18 cellular contexts compared by ENCODE assay signal in genomic region chr6:106244931-106245330, GRCh38.
DNase-seq lines count a peak whose midpoint lies in the region; ATAC-seq and TF ChIP-seq lines count a peak whose summit lies in the region.
"Had no signal": no experiment of that assay in that cellular context is flagged by ENCODE, and none has a peak within 500 bp of the region (broad histone marks: within the 10 kb centered on the region; RNA-seq: fewer than 3 reads in every experiment).

No MANE protein-coding gene starts in this region.

- TF ChIP-seq CTCF in natural killer cell (IDR thresholded peaks at IDR 0.05), result no peak

- no peaks in the 10 kb centered on the region for H3K9me3 Mint-ChIP-seq in natural killer cell
- H3K9me3 Mint-ChIP-seq: activated naive CD4-positive, alpha-beta T cell treated with anti-CD3 and anti-CD28 coated beads, Interleukin-2, amount 50 U/mL, for 72 hours; neural progenitor cell had no signal

- in situ Hi-C loops in ACHN (cut with HindIII; ENCODE audit: low pct_ligation_motif_present, low pct_unique_long_range_greater_than_20kb, low sequenced_read_pairs), result no loop called here

- H3K36me3 Mint-ChIP-seq in natural killer cell, result no peaks in the 10 kb centered on the region

- H3K4me1 Mint-ChIP-seq in natural killer cell, result peaks cover 4 to 6% of the 10 kb centered on the region in 2 donors
- H3K4me1 Mint-ChIP-seq: neural progenitor cell had no signal

- intact Hi-C loops in natural killer cell (cut with micrococcal nuclease), result no loop called here

- H3K4me3 Mint-ChIP-seq in natural killer cell, result no peak overlapping the region
- H3K4me3 Mint-ChIP-seq: neural progenitor cell had no signal

- no peak overlapping the region for H3K27ac Mint-ChIP-seq in natural killer cell
- H3K27ac Mint-ChIP-seq: neural progenitor cell had no signal

- DNase-seq in ACHN (no peak), NCI-H1417 treated with DMSO at 0.1 percent for 48 hours (lab: John Stamatoyannopoulos, UW) (no peak), natural killer cell (no peak)
- DNase-seq: Calu3; NCI-H1105; NCI-H2227 treated with DMSO at 0.1 percent for 48 hours; OCI-M1; retina; stimulated activated CD8-positive, alpha-beta memory T cell treated with anti-CD3 and anti-CD28 coated beads, Interleukin-4, amount 100 ng/mL, for 48 hours; transverse colon; WERI-Rb-1 had no signal

- ATAC-seq in GM18502 (IDR thresholded peaks at IDR 0.05; ENCODE audit: poor library complexity, unreplicated experiment), result peak; percentile 76
- peak; percentile 59 for ATAC-seq in GM19438 (IDR thresholded peaks at IDR 0.05; ENCODE audit: low read depth, unreplicated experiment)
- peak; percentile 76 for ATAC-seq in HG02642 (IDR thresholded peaks at IDR 0.05; ENCODE audit: poor library complexity, unreplicated experiment)
- ATAC-seq in HG03342 (IDR thresholded peaks at IDR 0.05; ENCODE audit: unreplicated experiment), result peak; percentile 72
- ATAC-seq in esophagus mucosa, result no peak
- no peak for ATAC-seq in natural killer cell

- H3K27me3 Mint-ChIP-seq in natural killer cell (ENCODE audit: low read depth in 2 of 2), result no peaks in the 10 kb centered on the region

Comparison
In these comparisons a context has a peak if more than half of its experiments do, and no peak if none do; other contexts are left out.
1. ATAC-seq: peak in GM18502 (single experiment), GM19438 (single experiment), HG02642 (single experiment) and HG03342 (single experiment); none in esophagus mucosa (single experiment) and natural killer cell (0 of 3).